In the genomic region with DNA sequence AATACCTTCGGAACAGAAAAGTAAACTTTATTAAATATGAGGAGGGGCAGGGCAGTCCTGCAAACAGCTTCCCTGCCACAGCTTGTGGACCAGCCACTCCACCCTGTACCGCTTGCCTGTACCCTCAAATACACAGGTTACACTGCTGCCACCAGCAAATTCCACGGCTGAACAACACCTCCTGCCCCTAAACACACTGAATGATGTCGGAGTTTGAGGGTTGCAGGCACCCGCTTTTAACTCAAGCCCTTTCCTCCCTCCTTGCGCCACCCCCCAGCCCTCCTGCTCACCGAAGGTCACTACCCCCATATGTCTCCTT, we compare ENCODE assay signal across 1 cellular context.
A peak's percentile ranks its signal among the peaks of the same experiment; 100 is the strongest.
TF ChIP-seq lines count a peak whose summit lies in the region.

No MANE protein-coding gene starts in this region.

TF ChIP-seq in H1, 55 proteins besides CTCF, POLR2A, EP300 and RAD21:
- TF ChIP-seq SUZ12 (IDR thresholded peaks at IDR 0.05; ENCODE audit: low read length) (peak; percentile 82; the same call in 1 of the 2 replicates), EZH2 (IDR thresholded peaks at IDR 0.05; ENCODE audit: low read depth, low read length, severe bottlenecking) (peak; percentile 73), RNF2 (IDR thresholded peaks at IDR 0.05; ENCODE audit: borderline replicate concordance, low read depth, low read length, missing control alignments, poor library complexity, severe bottlenecking) (peak; percentile 58), ASH2L (IDR thresholded peaks at IDR 0.05; ENCODE audit: low read length) (no peak), FOSL1 (IDR thresholded peaks at IDR 0.05; ENCODE audit: insufficient read depth, low read depth, low read length) (no peak)
